In the genomic region with DNA sequence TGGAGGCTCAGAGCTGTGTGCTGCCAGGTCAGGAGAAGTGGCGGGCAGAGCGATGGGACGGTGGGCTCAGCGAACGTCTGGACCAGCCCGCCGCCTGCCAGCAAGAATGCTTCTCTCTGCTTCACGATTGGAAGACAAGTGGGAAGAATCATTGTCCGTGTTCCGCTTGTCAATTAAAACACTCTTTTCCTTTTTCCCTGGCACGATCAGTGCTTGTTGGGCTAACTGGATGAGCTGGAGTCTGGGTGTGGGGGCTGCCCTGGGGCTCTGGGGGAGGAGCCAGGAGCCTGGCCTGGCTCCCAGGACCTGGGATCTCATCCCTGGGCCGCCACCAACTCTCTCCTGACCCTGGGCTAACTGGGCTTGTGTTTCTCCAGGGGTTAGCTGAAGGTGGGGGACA, we compare ENCODE assay signal across 9 cellular contexts. TPM values are rescaled to one million over a fixed set of nuclear protein-coding genes. Genes with fewer than 3 reads are reported as not detected.
DNase-seq lines count a peak whose midpoint lies in the region; ATAC-seq, FAIRE-seq and TF ChIP-seq lines count a peak whose summit lies in the region.
"Had no signal": no experiment of that assay in that cellular context is flagged by ENCODE, and none has a peak within 500 bp of the region (broad histone marks: within the 10 kb centered on the region; RNA-seq: fewer than 3 reads in every experiment).

No MANE protein-coding gene starts in this region.

- CTCF ChIA-PET in CD8-positive, alpha-beta T cell (lab: Charles Lee): no interaction called here

- peaks cover 14% of the 10 kb centered on the region for H3K27me3 Mint-ChIP-seq in CD8-positive, alpha-beta T cell (ENCODE audit: low read depth)

- H3K4me3 Mint-ChIP-seq in CD8-positive, alpha-beta T cell: no peak overlapping the region

- H4K20me1 ChIP-seq in keratinocyte (ENCODE audit: control insufficient read depth, extremely low read depth, insufficient read depth, low read length): no peaks in the 10 kb centered on the region

- dilution Hi-C loops in keratinocyte (cut with MboI; ENCODE audit: extremely low pct_ligation_motif_present, low sequenced_read_pairs): no loop called here

- no peaks in the 10 kb centered on the region for H3K36me3 Mint-ChIP-seq in CD8-positive, alpha-beta T cell

- H3K27ac ChIP-seq in ascending aorta (peak overlapping the region; percentile 92 to 93), keratinocyte (ENCODE audit: control insufficient read depth, insufficient read depth, low read length) (no peak overlapping the region), stomach (peak overlapping the region; percentile 69 to 96 (median 88))
- no peak overlapping the region for H3K27ac ChIP-seq in CD8-positive, alpha-beta T cell (ENCODE audit: low read depth, low read length)
- H3K27ac ChIP-seq: KMS-11 had no signal

- WGBS in stomach, 5 donors: 47 to 64% (median 55%) methylated on average over 12 of the region's 12 CpGs

- H3K9ac ChIP-seq in keratinocyte (ENCODE audit: control insufficient read depth, extremely low read depth, insufficient read depth, low read length): peak overlapping the region; percentile 33
- H3K9ac ChIP-seq: KMS-11 had no signal

- no peak for ATAC-seq in stimulated activated naive CD8-positive, alpha-beta T cell treated with anti-CD3 and anti-CD28 coated beads, Interleukin-15, Interleukin-2, amounts not matched to agents 100 U/mL and 50 U/mL, for 24 hours
- ATAC-seq in CD8-positive, alpha-beta T cell: no peak

- peaks cover 6% of the 10 kb centered on the region for H3K79me2 ChIP-seq in keratinocyte (ENCODE audit: control insufficient read depth, insufficient read depth, low read length)

- no peak for TF ChIP-seq CTCF in ascending aorta (IDR thresholded peaks at IDR 0.05)
- TF ChIP-seq CTCF in keratinocyte (optimal IDR thresholded peaks at IDR 0.05 in 1 of 3, IDR thresholded peaks at IDR 0.05 in 1 of 3, conservative IDR thresholded peaks at IDR 0.05 in 1 of 3; ENCODE audit: extremely low read depth in 1 of 3, insufficient read depth in 2 of 3, low read length in 3 of 3): no peak
- TF ChIP-seq CTCF in stomach (IDR thresholded peaks at IDR 0.05): no peak
- TF ChIP-seq CTCF in CD8-positive, alpha-beta T cell (IDR thresholded peaks at IDR 0.05): no peak

- TF ChIP-seq EP300 in stomach (IDR thresholded peaks at IDR 0.05): no peak

- H3K36me3 ChIP-seq in H7 (replicated peaks; ENCODE audit: control insufficient read depth, insufficient read depth, low read length): no peaks in the 10 kb centered on the region
- peaks cover 0 to under 1% of the 10 kb centered on the region in 2 donors for H3K36me3 ChIP-seq in ascending aorta
- H3K36me3 ChIP-seq in keratinocyte (ENCODE audit: control insufficient read depth in 2 of 2, extremely low read depth in 1 of 2, insufficient read depth in 2 of 2, low read length in 2 of 2): no peaks in the 10 kb centered on the region
- H3K36me3 ChIP-seq in stomach: no peaks in the 10 kb centered on the region
- no peaks in the 10 kb centered on the region for H3K36me3 ChIP-seq in CD8-positive, alpha-beta T cell (ENCODE audit: insufficient read depth, low read length)

- DNase-seq in H7: peak; percentile 74
- no peak for DNase-seq in ascending aorta (ENCODE audit: low spot score in 2 of 2)
- no peak for DNase-seq in keratinocyte (ENCODE audit: low read depth, low spot score)
- DNase-seq in stomach: no peak
- DNase-seq in stimulated activated naive CD8-positive, alpha-beta T cell treated with anti-CD3 and anti-CD28 coated beads, Interleukin-15, Interleukin-2, amounts not matched to agents 100 U/mL and 50 U/mL, for 24 hours: no peak
- no peak for DNase-seq in CD8-positive, alpha-beta T cell
- DNase-seq in hippocampal formation (lab: John Stamatoyannopoulos, UW): no peak
- no peak for DNase-seq in islet precursor cell

- no peaks in the 10 kb centered on the region for H3K9me3 Mint-ChIP-seq in CD8-positive, alpha-beta T cell

- intact Hi-C loops in ascending aorta (cut with DNase I): loop anchor here (5.0 to 10.0 kb wide), 3 partner anchors 171 to 509 kb away; partner anchors contain the start of genes RXRA and WDR5
- intact Hi-C loops in stomach (cut with DNase I; ENCODE audit: low total_unique reads): loop anchor here (10.0 kb wide), 1 partner anchor 179 kb away; no protein-coding TSS in a partner anchor
- intact Hi-C loops in CD8-positive, alpha-beta T cell (cut with DNase I, micrococcal nuclease): no loop called here

- no peak for TF ChIP-seq POLR2A in stomach (IDR thresholded peaks at IDR 0.05)

- no peaks in the 10 kb centered on the region for H3K9me1 ChIP-seq in keratinocyte (ENCODE audit: control insufficient read depth, extremely low read depth, insufficient read depth, low read length)

- H3K4me3 ChIP-seq in H7 (ENCODE audit: insufficient read depth, low read depth, low read length) (peak overlapping the region; percentile 74; the same call in 1 of the 2 replicates), ascending aorta (peak overlapping the region; percentile 74 to 75), keratinocyte (ENCODE audit: control insufficient read depth in 2 of 3, extremely low read depth in 1 of 3, insufficient read depth in 2 of 3, low read depth in 1 of 3, low read length in 3 of 3) (peak overlapping the region; percentile 52 to 75 (median 63)), stomach (peak overlapping the region; percentile 59 to 77 (median 69))
- H3K4me3 ChIP-seq in CD8-positive, alpha-beta T cell (ENCODE audit: low read depth, low read length): no peak overlapping the region

- H2AFZ ChIP-seq in keratinocyte (ENCODE audit: control insufficient read depth, low read length): peak overlapping the region; percentile 2

- H3K9me3 ChIP-seq in ascending aorta: no peaks in the 10 kb centered on the region
- H3K9me3 ChIP-seq in keratinocyte (ENCODE audit: control insufficient read depth, low read depth, low read length): no peaks in the 10 kb centered on the region
- no peaks in the 10 kb centered on the region for H3K9me3 ChIP-seq in stomach
- H3K9me3 ChIP-seq in CD8-positive, alpha-beta T cell (ENCODE audit: low read length): no peaks in the 10 kb centered on the region

- H3K4me1 Mint-ChIP-seq in CD8-positive, alpha-beta T cell (ENCODE audit: low read depth): peaks cover 4% of the 10 kb centered on the region

- H3K4me1 ChIP-seq in ascending aorta (peaks cover 21 to 37% of the 10 kb centered on the region in 2 donors), keratinocyte (ENCODE audit: control insufficient read depth, extremely low read depth, insufficient read depth, low read length) (peaks cover 29% of the 10 kb centered on the region), stomach (peaks cover 22 to 63% (median 48%) of the 10 kb centered on the region in 4 donors)
- no peaks in the 10 kb centered on the region for H3K4me1 ChIP-seq in CD8-positive, alpha-beta T cell (ENCODE audit: insufficient read depth, low read length)

- peak overlapping the region; percentile 87 for H3K4me2 ChIP-seq in keratinocyte (ENCODE audit: control insufficient read depth, extremely low read depth, insufficient read depth, low read depth, low read length)
- H3K4me2 ChIP-seq: KMS-11 had no signal

- no peak overlapping the region for H3K27ac Mint-ChIP-seq in CD8-positive, alpha-beta T cell

- H3K27me3 ChIP-seq in H7 (ENCODE audit: control insufficient read depth, insufficient read depth, low read length): peaks cover 5% of the 10 kb centered on the region
- H3K27me3 ChIP-seq in ascending aorta: no peaks in the 10 kb centered on the region
- H3K27me3 ChIP-seq in keratinocyte (ENCODE audit: control insufficient read depth, extremely low read depth, insufficient read depth, low read length): peaks cover 6% of the 10 kb centered on the region
- peaks cover 0 to 38% (median 27%) of the 10 kb centered on the region in 3 donors for H3K27me3 ChIP-seq in stomach
- no peaks in the 10 kb centered on the region for H3K27me3 ChIP-seq in CD8-positive, alpha-beta T cell (ENCODE audit: insufficient read depth, low read length)

- POLR2A ChIA-PET in CD8-positive, alpha-beta T cell (lab: Charles Lee): no interaction called here

- no peak for FAIRE-seq in keratinocyte (lab: Jason Lieb, UNC)

RNA-seq across cellular contexts. Expression of gene COL5A1, which starts 1.7 kb away (rescaled TPM):
- total RNA-seq in H7 (2014; rRNA removed; shearing (Covaris generic)): 10.1 and 11.3 TPM in 2 replicates
- total RNA-seq in ascending aorta (99.6 TPM), stomach (100 to 1,000 TPM in 2 of 5 donors, 10 to 100 TPM in 3; 17.5 to 205 (median 48.2) TPM)
- polyA plus RNA-seq in keratinocyte (3.1 to 5.6 TPM (median 4.9 TPM) in 3 replicates), stomach (10 to 100 TPM in 2 of 3 donors, 1 to 10 TPM in 1; 7.3 to 17.4 (median 17.3) TPM)
- 3.0 TPM for polyA plus RNA-seq in keratinocyte (2011; ENCODE audit: low read depth)
- 1.1 and 2.1 TPM in 2 replicates for polyA plus RNA-seq in keratinocyte (2011; cell fraction: cytosol; rRNA removed)
- 22.0 and 30.3 TPM in 2 replicates for polyA plus RNA-seq in keratinocyte (2011; cell fraction: nucleus; rRNA removed)
- polyA plus RNA-seq in keratinocyte (2012; ENCODE audit: low replicate concordance): 0.87 and 10.2 TPM in 2 replicates
- 6.7 to 22.0 TPM (median 12.5 TPM) in 3 replicates for polyA minus RNA-seq in keratinocyte
- polyA minus RNA-seq in keratinocyte (2011; cell fraction: cytosol; rRNA and poly(A)+ RNA removed): 13.2 TPM
- 27.4 and 29.4 TPM in 2 replicates for polyA minus RNA-seq in keratinocyte (2011; cell fraction: nucleus; rRNA and poly(A)+ RNA removed)
- under 1 TPM; 0.31 to 0.33 TPM for total RNA-seq in CD8-positive, alpha-beta T cell

Comparison
In these comparisons a context has a peak if more than half of its experiments do, and no peak if none do; other contexts are left out.
1. H3K27ac ChIP-seq: peak in ascending aorta (2 of 2) and stomach (5 of 5); none in keratinocyte (single experiment) and CD8-positive, alpha-beta T cell (single experiment).
2. intact Hi-C loops: an anchor here in ascending aorta (5.0 to 10.0 kb wide) and stomach (10.0 kb wide); none called in CD8-positive, alpha-beta T cell.